ENCODE assay signal across 9 cellular contexts in genomic region chr1:35857830-35858229, GRCh38. TPM values are rescaled to one million over a fixed set of nuclear protein-coding genes. Genes with fewer than 3 reads are reported as not detected.
DNase-seq lines count a peak whose midpoint lies in the region; ATAC-seq, FAIRE-seq and TF ChIP-seq lines count a peak whose summit lies in the region.
"Had no signal": no experiment of that assay in that cellular context is flagged by ENCODE, and none has a peak within 500 bp of the region (broad histone marks: within the 10 kb centered on the region; RNA-seq: fewer than 3 reads in every experiment).

No MANE protein-coding gene starts in this region.

- dilution Hi-C loops in keratinocyte (cut with MboI; ENCODE audit: extremely low pct_ligation_motif_present, low sequenced_read_pairs), result no loop called here

- DNase-seq in HFF-Myc (ENCODE audit: extremely low read depth, low read depth), result no peak
- DNase-seq in SW480 (ENCODE audit: low spot score), result peak; percentile 6
- DNase-seq in keratinocyte (ENCODE audit: low read depth, low spot score), result no peak
- DNase-seq in tibial artery, result no peak
- no peak for DNase-seq in T-helper 2 cell treated with Interferon-gamma antibody and Interleukin-4, amounts not matched to agents 5 μg/mL and 100 μg/mL, for 36 hours (ENCODE audit: low spot score)
- DNase-seq: activated naive CD8-positive, alpha-beta T cell treated with anti-CD3 and anti-CD28 coated beads for 36 hours had no signal

- ATAC-seq in GM21367 (IDR thresholded peaks at IDR 0.05; ENCODE audit: unreplicated experiment), result no peak
- ATAC-seq in HG02571 (IDR thresholded peaks at IDR 0.05; ENCODE audit: unreplicated experiment), result no peak

- no peaks in the 10 kb centered on the region for H3K9me3 ChIP-seq in keratinocyte (ENCODE audit: control insufficient read depth, low read depth, low read length)
- no peaks in the 10 kb centered on the region for H3K9me3 ChIP-seq in tibial artery

- H3K36me3 ChIP-seq in keratinocyte (ENCODE audit: control insufficient read depth in 2 of 2, extremely low read depth in 1 of 2, insufficient read depth in 2 of 2, low read length in 2 of 2) (peaks cover 3 to 5% of the 10 kb centered on the region in 2 experiments), tibial artery (peaks cover 5 to 43% (median 23%) of the 10 kb centered on the region in 3 donors)

- intact Hi-C loops in tibial artery (cut with DNase I; ENCODE audit: low total_unique reads), result no loop called here

- H3K9ac ChIP-seq in keratinocyte (ENCODE audit: control insufficient read depth, extremely low read depth, insufficient read depth, low read length), result no peak overlapping the region

- H3K27ac Mint-ChIP-seq in T-helper 2 cell treated with Interferon-gamma antibody and Interleukin-4, amounts not matched to agents 5 μg/mL and 100 μg/mL, for 36 hours, result no peak overlapping the region
- H3K27ac Mint-ChIP-seq: activated naive CD8-positive, alpha-beta T cell treated with anti-CD3 and anti-CD28 coated beads for 36 hours had no signal

- H3K4me1 ChIP-seq in keratinocyte (ENCODE audit: control insufficient read depth, extremely low read depth, insufficient read depth, low read length) (no peaks in the 10 kb centered on the region), tibial artery (no peaks in the 10 kb centered on the region)

- H3K27me3 Mint-ChIP-seq in T-helper 2 cell treated with Interferon-gamma antibody and Interleukin-4, amounts not matched to agents 5 μg/mL and 100 μg/mL, for 36 hours (ENCODE audit: low read depth), result peaks cover 5% of the 10 kb centered on the region
- H3K27me3 Mint-ChIP-seq: activated naive CD8-positive, alpha-beta T cell treated with anti-CD3 and anti-CD28 coated beads for 36 hours had no signal

- no peaks in the 10 kb centered on the region for H3K27me3 ChIP-seq in keratinocyte (ENCODE audit: control insufficient read depth, extremely low read depth, insufficient read depth, low read length)
- no peaks in the 10 kb centered on the region for H3K27me3 ChIP-seq in tibial artery

- no peaks in the 10 kb centered on the region for H3K9me1 ChIP-seq in keratinocyte (ENCODE audit: control insufficient read depth, extremely low read depth, insufficient read depth, low read length)

- no peaks in the 10 kb centered on the region for H3K4me1 Mint-ChIP-seq in T-helper 2 cell treated with Interferon-gamma antibody and Interleukin-4, amounts not matched to agents 5 μg/mL and 100 μg/mL, for 36 hours (ENCODE audit: low read depth)
- H3K4me1 Mint-ChIP-seq: activated naive CD8-positive, alpha-beta T cell treated with anti-CD3 and anti-CD28 coated beads for 36 hours had no signal

- no peak overlapping the region for H3K27ac ChIP-seq in C4-2B
- no peak overlapping the region for H3K27ac ChIP-seq in keratinocyte (ENCODE audit: control insufficient read depth, insufficient read depth, low read length)
- H3K27ac ChIP-seq in tibial artery, result no peak overlapping the region

- H3K4me2 ChIP-seq in keratinocyte (ENCODE audit: control insufficient read depth, extremely low read depth, insufficient read depth, low read depth, low read length), result no peak overlapping the region

- TF ChIP-seq CTCF in C4-2B (conservative IDR thresholded peaks at IDR 0.05) (peak; percentile 51), HFF-Myc (IDR thresholded peaks at IDR 0.05; ENCODE audit: low read depth, low read length, missing control alignments) (peak; percentile 32), keratinocyte (optimal IDR thresholded peaks at IDR 0.05 in 1 of 3, IDR thresholded peaks at IDR 0.05 in 1 of 3, conservative IDR thresholded peaks at IDR 0.05 in 1 of 3; ENCODE audit: extremely low read depth in 1 of 3, insufficient read depth in 2 of 3, low read length in 3 of 3) (peak in 2 of 3 experiments; percentile 9 to 13), tibial artery (IDR thresholded peaks at IDR 0.05) (no peak)

- H2AFZ ChIP-seq in keratinocyte (ENCODE audit: control insufficient read depth, low read length), result no peak overlapping the region

- no peak for FAIRE-seq in keratinocyte (lab: Jason Lieb, UNC)

- H3K9me3 Mint-ChIP-seq in T-helper 2 cell treated with Interferon-gamma antibody and Interleukin-4, amounts not matched to agents 5 μg/mL and 100 μg/mL, for 36 hours, result no peaks in the 10 kb centered on the region
- H3K9me3 Mint-ChIP-seq: activated naive CD8-positive, alpha-beta T cell treated with anti-CD3 and anti-CD28 coated beads for 36 hours had no signal

- H3K4me3 Mint-ChIP-seq in T-helper 2 cell treated with Interferon-gamma antibody and Interleukin-4, amounts not matched to agents 5 μg/mL and 100 μg/mL, for 36 hours, result no peak overlapping the region
- H3K4me3 Mint-ChIP-seq: activated naive CD8-positive, alpha-beta T cell treated with anti-CD3 and anti-CD28 coated beads for 36 hours had no signal

- peaks cover 9% of the 10 kb centered on the region for H3K36me3 Mint-ChIP-seq in T-helper 2 cell treated with Interferon-gamma antibody and Interleukin-4, amounts not matched to agents 5 μg/mL and 100 μg/mL, for 36 hours (ENCODE audit: low read depth)
- H3K36me3 Mint-ChIP-seq: activated naive CD8-positive, alpha-beta T cell treated with anti-CD3 and anti-CD28 coated beads for 36 hours had no signal

- no peaks in the 10 kb centered on the region for H3K79me2 ChIP-seq in keratinocyte (ENCODE audit: control insufficient read depth, insufficient read depth, low read length)

- no peaks in the 10 kb centered on the region for H4K20me1 ChIP-seq in keratinocyte (ENCODE audit: control insufficient read depth, extremely low read depth, insufficient read depth, low read length)

- H3K4me3 ChIP-seq in HFF-Myc (replicated peaks; ENCODE audit: low read depth, low read length) (no peak overlapping the region), keratinocyte (ENCODE audit: control insufficient read depth in 2 of 3, extremely low read depth in 1 of 3, insufficient read depth in 2 of 3, low read depth in 1 of 3, low read length in 3 of 3) (no peak overlapping the region), tibial artery (no peak overlapping the region)

RNA-seq across cellular contexts. Expression of gene AGO1, which starts 25.2 kb away (rescaled TPM):
- 4.2 to 10.4 TPM (median 5.7 TPM) in 3 replicates for polyA plus RNA-seq in keratinocyte
- polyA plus RNA-seq in keratinocyte (2011; ENCODE audit: low read depth), result 1.5 TPM
- polyA plus RNA-seq in keratinocyte (2011; cell fraction: cytosol; rRNA removed), result 6.4 and 6.8 TPM in 2 replicates
- polyA plus RNA-seq in keratinocyte (2011; cell fraction: nucleus; rRNA removed), result 10.0 and 11.8 TPM in 2 replicates
- polyA plus RNA-seq in keratinocyte (2012; ENCODE audit: low replicate concordance), result 3.1 and 9.1 TPM in 2 replicates
- polyA minus RNA-seq in keratinocyte, result 22.8 to 46.3 TPM (median 25.5 TPM) in 3 replicates
- polyA minus RNA-seq in keratinocyte (2011; cell fraction: cytosol; rRNA and poly(A)+ RNA removed), result 11.1 TPM
- 7.1 and 15.7 TPM in 2 replicates for polyA minus RNA-seq in keratinocyte (2011; cell fraction: nucleus; rRNA and poly(A)+ RNA removed)

RNA-seq across cellular contexts. Expression of gene AGO4, which starts 50.0 kb away (rescaled TPM):
- polyA plus RNA-seq in keratinocyte, result 5.2 to 7.7 TPM (median 6.3 TPM) in 3 replicates
- 2.4 TPM for polyA plus RNA-seq in keratinocyte (2011; ENCODE audit: low read depth)
- polyA plus RNA-seq in keratinocyte (2011; cell fraction: cytosol; rRNA removed), result 3.7 and 7.6 TPM in 2 replicates
- polyA plus RNA-seq in keratinocyte (2011; cell fraction: nucleus; rRNA removed), result 10.5 and 18.0 TPM in 2 replicates
- polyA plus RNA-seq in keratinocyte (2012; ENCODE audit: low replicate concordance), result 3.9 and 4.5 TPM in 2 replicates
- polyA minus RNA-seq in keratinocyte, result 12.5 to 44.7 TPM (median 20.7 TPM) in 3 replicates
- 10.4 TPM for polyA minus RNA-seq in keratinocyte (2011; cell fraction: cytosol; rRNA and poly(A)+ RNA removed)
- polyA minus RNA-seq in keratinocyte (2011; cell fraction: nucleus; rRNA and poly(A)+ RNA removed), result 9.0 and 17.8 TPM in 2 replicates

Comparison
In these comparisons a context has a peak if more than half of its experiments do, and no peak if none do; other contexts are left out.
1. CTCF ChIP-seq: peak in C4-2B (single experiment), HFF-Myc (single experiment) and keratinocyte (2 of 3); none in tibial artery (0 of 2).